In genomic region chr3:101732240-101732641, GRCh38 we compare ENCODE assay signal across 18 cellular contexts.
"Had no signal": no experiment of that assay in that cellular context is flagged by ENCODE, and none has a peak within 500 bp of the region (broad histone marks: within the 10 kb centered on the region; RNA-seq: fewer than 3 reads in every experiment).

No MANE protein-coding gene starts in this region.

- H3K27ac Mint-ChIP-seq: activated naive CD8-positive, alpha-beta T cell treated with anti-CD3 and anti-CD28 coated beads, Interleukin-2, amount 10 ng/mL, durations not matched to agents 7 days and 5 days; activated T-helper 1 cell treated with anti-CD3 and anti-CD28 coated beads, Interleukin-12 subunit alpha, Interleukin-12 subunit beta, Interleukin-2, Interleukin-4 antibody, amounts not matched to agents 30 ng/mL and 10 ng/mL and 1 ng/mL, durations not matched to agents 14 hours and 24 hours and 36 hours; naive thymus-derived CD4-positive, alpha-beta T cell; stimulated activated memory B cell treated with anti-CD40 and anti-IgM and Interleukin-4, amounts not matched to agents 10 μg/mL and 1 μg/mL and 100 μg/mL, for 72 hours had no signal

- H3K4me3 Mint-ChIP-seq: activated naive CD8-positive, alpha-beta T cell treated with anti-CD3 and anti-CD28 coated beads, Interleukin-2, amount 10 ng/mL, durations not matched to agents 7 days and 5 days; activated T-helper 1 cell treated with anti-CD3 and anti-CD28 coated beads, Interleukin-12 subunit alpha, Interleukin-12 subunit beta, Interleukin-2, Interleukin-4 antibody, amounts not matched to agents 30 ng/mL and 10 ng/mL and 1 ng/mL, durations not matched to agents 14 hours and 24 hours and 36 hours; naive thymus-derived CD4-positive, alpha-beta T cell; stimulated activated memory B cell treated with anti-CD40 and anti-IgM and Interleukin-4, amounts not matched to agents 10 μg/mL and 1 μg/mL and 100 μg/mL, for 72 hours had no signal

- ATAC-seq: activated CD4-positive, CD25-positive, alpha-beta regulatory T cell treated with anti-CD3 and anti-CD28 coated beads, Interleukin-2, amount 50 U/mL, for 24 hours; esophagus mucosa; left lobe of liver; mucosa of descending colon; naive thymus-derived CD4-positive, alpha-beta T cell; SK-N-SH treated with all-trans-retinoic acid at 6 μM for 48 hours; stimulated activated memory B cell treated with anti-CD40 and anti-IgM and Interleukin-4, amounts not matched to agents 10 μg/mL and 1 μg/mL and 100 μg/mL, for 72 hours had no signal

- H3K27ac ChIP-seq: breast epithelium, transverse colon had no signal

- H3K4me1 Mint-ChIP-seq: stimulated activated memory B cell treated with anti-CD40 and anti-IgM and Interleukin-4, amounts not matched to agents 10 μg/mL and 1 μg/mL and 100 μg/mL, for 72 hours had no signal

- DNase-seq: activated CD4-positive, alpha-beta T cell treated with anti-CD3 and anti-CD28 coated beads, Interleukin-2, amount 50 U/mL, for 1 hour; activated CD8-positive, alpha-beta memory T cell treated with anti-CD3 and anti-CD28 coated beads for 24 hours; activated naive CD4-positive, alpha-beta T cell; activated naive CD8-positive, alpha-beta T cell treated with anti-CD3 and anti-CD28 coated beads, Interleukin-2, amount 10 ng/mL, durations not matched to agents 7 days and 5 days; aorta; mucosa of descending colon; naive thymus-derived CD4-positive, alpha-beta T cell; stimulated activated CD4-positive, alpha-beta T cell treated with anti-CD3 and anti-CD28 coated beads, Interleukin-2, amount 100 ng/mL, for 48 hours; T-helper 1 cell; T1000; transverse colon had no signal

- H3K27me3 ChIP-seq: breast epithelium, transverse colon had no signal

- H3K9me3 Mint-ChIP-seq: stimulated activated memory B cell treated with anti-CD40 and anti-IgM and Interleukin-4, amounts not matched to agents 10 μg/mL and 1 μg/mL and 100 μg/mL, for 72 hours had no signal

- H3K27me3 Mint-ChIP-seq: activated naive CD8-positive, alpha-beta T cell treated with anti-CD3 and anti-CD28 coated beads, Interleukin-2, amount 10 ng/mL, durations not matched to agents 7 days and 5 days; naive thymus-derived CD4-positive, alpha-beta T cell; stimulated activated memory B cell treated with anti-CD40 and anti-IgM and Interleukin-4, amounts not matched to agents 10 μg/mL and 1 μg/mL and 100 μg/mL, for 72 hours had no signal

- H3K4me3 ChIP-seq: breast epithelium, mucosa of descending colon, transverse colon had no signal
